In genomic region chr16:9557713-9558112, GRCh38 we compare ENCODE assay signal across 8 cellular contexts.
"Had no signal": no experiment of that assay in that cellular context is flagged by ENCODE, and none has a peak within 500 bp of the region (broad histone marks: within the 10 kb centered on the region; RNA-seq: fewer than 3 reads in every experiment).

No MANE protein-coding gene starts in this region.

- ATAC-seq: HCT116 had no signal

- H3K9me3 ChIP-seq: HAP-1 had no signal

- H3K4me3 ChIP-seq: GM23248, HAP-1 had no signal

- H3K9ac ChIP-seq: GM23248 had no signal

- DNase-seq: GM23248, GOT3, H7, Kasumi-1, KG1 had no signal

- H2AFZ ChIP-seq: GM23248 had no signal

- FAIRE-seq: HTR-8/SVneo had no signal

- H3K36me3 ChIP-seq: HAP-1 had no signal

- H3K27ac ChIP-seq: GM23248 had no signal

- H3K4me1 ChIP-seq: HAP-1 had no signal
